8 cellular contexts compared by ENCODE assay signal in genomic region chr1:116504308-116505156, GRCh38.
A peak's percentile ranks its signal among the peaks of the same experiment; 100 is the strongest.
DNase-seq lines count a peak whose midpoint lies in the region; ATAC-seq lines count a peak whose summit lies in the region.

No MANE protein-coding gene starts in this region.

- H3K4me1 ChIP-seq in BLaER1 treated with 17β-estradiol and CSF1 and Interleukin-3, amounts not matched to agents 10 nM and 100 nM, result peaks cover 69 to 98% (median 94%) of the 10 kb centered on the region in 10 experiments

- peak; percentile 86 for ATAC-seq in GM21367 (IDR thresholded peaks at IDR 0.05; ENCODE audit: unreplicated experiment)

- peak overlapping the region; percentile 75 to 99 (median 98) for H3K27ac ChIP-seq in BLaER1 treated with 17β-estradiol and CSF1 and Interleukin-3, amounts not matched to agents 10 nM and 100 nM

- no peaks in the 10 kb centered on the region for H3K27me3 ChIP-seq in BLaER1 treated with 17β-estradiol and CSF1 and Interleukin-3, amounts not matched to agents 10 nM and 100 nM

- peak overlapping the region; percentile 75 to 96 (median 84) for H3K4me2 ChIP-seq in BLaER1 treated with 17β-estradiol and CSF1 and Interleukin-3, amounts not matched to agents 10 nM and 100 nM

- no peaks in the 10 kb centered on the region for H3K9me3 ChIP-seq in BLaER1 treated with 17β-estradiol and CSF1 and Interleukin-3, amounts not matched to agents 10 nM and 100 nM (replicated peaks in 1 of 11)

- H3K4me3 ChIP-seq in BLaER1 treated with 17β-estradiol and CSF1 and Interleukin-3, amounts not matched to agents 10 nM and 100 nM, result peak overlapping the region in 3 of 10 experiments; percentile 32 to 41 (median 36); a peak in 3 of 20 replicates

- peak; percentile 46 for DNase-seq in HPDE6-E6E7 (ENCODE audit: extremely low spot score)
- peak; percentile 24 to 64 (median 52) for DNase-seq in activated CD4-positive, CD25-positive, alpha-beta regulatory T cell (lab: John Stamatoyannopoulos, UW)
- DNase-seq in central memory CD4-positive, alpha-beta T cell, result peak; percentile 91
- peak; percentile 74 for DNase-seq in myocyte (ENCODE audit: low read depth)
- peak; percentile 47 for DNase-seq in stromal cell of bone marrow (ENCODE audit: low read depth)
- no peak for DNase-seq in middle frontal gyrus (ENCODE audit: extremely low spot score, low spot score)

- peak overlapping the region; percentile 49 to 89 (median 86); a peak in 21 of 22 replicates for H3K9ac ChIP-seq in BLaER1 treated with 17β-estradiol and CSF1 and Interleukin-3, amounts not matched to agents 10 nM and 100 nM

- no peaks in the 10 kb centered on the region for H4K20me1 ChIP-seq in BLaER1 treated with 17β-estradiol and CSF1 and Interleukin-3, amounts not matched to agents 10 nM and 100 nM

- H3K36me3 ChIP-seq in BLaER1 treated with 17β-estradiol and CSF1 and Interleukin-3, amounts not matched to agents 10 nM and 100 nM, result peaks cover 0 to 45% (median 14%) of the 10 kb centered on the region in 11 experiments; a peak in 13 of 22 replicates
